1 cellular context compared by ENCODE assay signal in the genomic region with DNA sequence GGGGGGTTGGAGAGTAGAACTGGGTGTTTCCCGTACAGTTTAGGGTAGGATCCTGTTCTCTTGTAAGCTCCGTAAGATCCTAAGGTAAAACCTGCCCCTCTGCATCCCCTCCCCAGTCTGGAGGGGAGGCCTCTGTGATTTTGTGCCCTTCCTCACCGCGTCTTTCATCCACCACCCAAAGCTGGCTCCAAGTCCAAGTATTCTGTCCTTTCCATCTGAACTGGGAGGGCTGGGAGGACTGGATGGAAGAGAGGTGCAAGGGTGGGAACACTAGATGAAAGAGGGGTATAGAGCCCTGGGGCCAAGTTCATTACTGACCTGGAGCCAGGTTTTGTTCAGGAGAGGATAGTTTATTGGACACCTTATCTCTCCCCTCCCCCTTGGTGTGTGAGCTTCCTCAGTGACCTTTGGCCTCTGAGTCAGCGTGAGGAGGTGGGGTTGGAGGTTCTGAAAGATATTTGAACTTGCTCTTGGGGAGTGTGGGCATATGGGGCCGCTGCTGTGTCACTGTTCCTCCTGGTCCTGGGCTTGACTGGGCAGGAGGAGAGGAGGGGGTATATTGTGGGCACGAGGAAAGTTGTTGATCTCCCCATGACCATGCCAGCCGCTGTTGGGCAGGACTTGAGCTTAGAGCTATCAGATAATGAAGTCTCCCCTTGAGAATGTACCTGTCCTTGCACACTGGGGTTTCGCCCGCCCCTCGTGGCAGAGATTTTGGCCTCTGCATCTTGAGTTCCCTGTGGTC.
A peak's percentile ranks its signal among the peaks of the same experiment; 100 is the strongest.
TF ChIP-seq lines count a peak whose summit lies in the region.

No MANE protein-coding gene starts in this region.

TF ChIP-seq in HepG2, 621 proteins besides CTCF, POLR2A, EP300 and RAD21 (continued from another document and continues in another):
- TF ChIP-seq, protein P1, sequence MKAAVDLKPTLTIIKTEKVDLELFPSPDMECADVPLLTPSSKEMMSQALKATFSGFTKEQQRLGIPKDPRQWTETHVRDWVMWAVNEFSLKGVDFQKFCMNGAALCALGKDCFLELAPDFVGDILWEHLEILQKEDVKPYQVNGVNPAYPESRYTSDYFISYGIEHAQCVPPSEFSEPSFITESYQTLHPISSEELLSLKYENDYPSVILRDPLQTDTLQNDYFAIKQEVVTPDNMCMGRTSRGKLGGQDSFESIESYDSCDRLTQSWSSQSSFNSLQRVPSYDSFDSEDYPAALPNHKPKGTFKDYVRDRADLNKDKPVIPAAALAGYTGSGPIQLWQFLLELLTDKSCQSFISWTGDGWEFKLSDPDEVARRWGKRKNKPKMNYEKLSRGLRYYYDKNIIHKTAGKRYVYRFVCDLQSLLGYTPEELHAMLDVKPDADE (CRISPR knock-in tag; IDR thresholded peaks at IDR 0.05), result no peak; the same call in 1 of the 2 replicates
- TF ChIP-seq, protein P2, sequence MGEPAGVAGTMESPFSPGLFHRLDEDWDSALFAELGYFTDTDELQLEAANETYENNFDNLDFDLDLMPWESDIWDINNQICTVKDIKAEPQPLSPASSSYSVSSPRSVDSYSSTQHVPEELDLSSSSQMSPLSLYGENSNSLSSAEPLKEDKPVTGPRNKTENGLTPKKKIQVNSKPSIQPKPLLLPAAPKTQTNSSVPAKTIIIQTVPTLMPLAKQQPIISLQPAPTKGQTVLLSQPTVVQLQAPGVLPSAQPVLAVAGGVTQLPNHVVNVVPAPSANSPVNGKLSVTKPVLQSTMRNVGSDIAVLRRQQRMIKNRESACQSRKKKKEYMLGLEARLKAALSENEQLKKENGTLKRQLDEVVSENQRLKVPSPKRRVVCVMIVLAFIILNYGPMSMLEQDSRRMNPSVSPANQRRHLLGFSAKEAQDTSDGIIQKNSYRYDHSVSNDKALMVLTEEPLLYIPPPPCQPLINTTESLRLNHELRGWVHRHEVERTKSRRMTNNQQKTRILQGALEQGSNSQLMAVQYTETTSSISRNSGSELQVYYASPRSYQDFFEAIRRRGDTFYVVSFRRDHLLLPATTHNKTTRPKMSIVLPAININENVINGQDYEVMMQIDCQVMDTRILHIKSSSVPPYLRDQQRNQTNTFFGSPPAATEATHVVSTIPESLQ (CRISPR knock-in tag; conservative IDR thresholded peaks at IDR 0.05), result no peak
- TF ChIP-seq ZNF605 (CRISPR knock-in tag; IDR thresholded peaks at IDR 0.05), result peak; percentile 51
- TF ChIP-seq, protein P3, sequence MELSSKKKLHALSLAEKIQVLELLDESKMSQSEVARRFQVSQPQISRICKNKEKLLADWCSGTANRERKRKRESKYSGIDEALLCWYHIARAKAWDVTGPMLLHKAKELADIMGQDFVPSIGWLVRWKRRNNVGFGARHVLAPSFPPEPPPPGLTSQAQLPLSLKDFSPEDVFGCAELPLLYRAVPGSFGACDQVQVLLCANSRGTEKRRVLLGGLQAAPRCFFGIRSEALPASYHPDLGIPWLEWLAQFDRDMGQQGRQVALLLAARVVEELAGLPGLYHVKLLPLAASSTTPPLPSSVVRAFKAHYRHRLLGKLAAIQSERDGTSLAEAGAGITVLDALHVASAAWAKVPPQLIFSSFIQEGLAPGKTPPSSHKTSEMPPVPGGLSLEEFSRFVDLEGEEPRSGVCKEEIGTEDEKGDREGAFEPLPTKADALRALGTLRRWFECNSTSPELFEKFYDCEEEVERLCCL (CRISPR knock-in tag; IDR thresholded peaks at IDR 0.05; ENCODE audit: borderline replicate concordance), result 0 out of 2 replicates have a peak, but pooled peaks have one; percentile 36
- peak; percentile 85; the same call in 1 of the 2 replicates for TF ChIP-seq KAT7 (CRISPR knock-in tag; IDR thresholded peaks at IDR 0.05; ENCODE audit: borderline replicate concordance)
- TF ChIP-seq, protein P4, sequence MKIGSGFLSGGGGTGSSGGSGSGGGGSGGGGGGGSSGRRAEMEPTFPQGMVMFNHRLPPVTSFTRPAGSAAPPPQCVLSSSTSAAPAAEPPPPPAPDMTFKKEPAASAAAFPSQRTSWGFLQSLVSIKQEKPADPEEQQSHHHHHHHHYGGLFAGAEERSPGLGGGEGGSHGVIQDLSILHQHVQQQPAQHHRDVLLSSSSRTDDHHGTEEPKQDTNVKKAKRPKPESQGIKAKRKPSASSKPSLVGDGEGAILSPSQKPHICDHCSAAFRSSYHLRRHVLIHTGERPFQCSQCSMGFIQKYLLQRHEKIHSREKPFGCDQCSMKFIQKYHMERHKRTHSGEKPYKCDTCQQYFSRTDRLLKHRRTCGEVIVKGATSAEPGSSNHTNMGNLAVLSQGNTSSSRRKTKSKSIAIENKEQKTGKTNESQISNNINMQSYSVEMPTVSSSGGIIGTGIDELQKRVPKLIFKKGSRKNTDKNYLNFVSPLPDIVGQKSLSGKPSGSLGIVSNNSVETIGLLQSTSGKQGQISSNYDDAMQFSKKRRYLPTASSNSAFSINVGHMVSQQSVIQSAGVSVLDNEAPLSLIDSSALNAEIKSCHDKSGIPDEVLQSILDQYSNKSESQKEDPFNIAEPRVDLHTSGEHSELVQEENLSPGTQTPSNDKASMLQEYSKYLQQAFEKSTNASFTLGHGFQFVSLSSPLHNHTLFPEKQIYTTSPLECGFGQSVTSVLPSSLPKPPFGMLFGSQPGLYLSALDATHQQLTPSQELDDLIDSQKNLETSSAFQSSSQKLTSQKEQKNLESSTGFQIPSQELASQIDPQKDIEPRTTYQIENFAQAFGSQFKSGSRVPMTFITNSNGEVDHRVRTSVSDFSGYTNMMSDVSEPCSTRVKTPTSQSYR (CRISPR knock-in tag; IDR thresholded peaks at IDR 0.05; ENCODE audit: borderline replicate concordance), result peak; percentile 100
- TF ChIP-seq, protein P5, sequence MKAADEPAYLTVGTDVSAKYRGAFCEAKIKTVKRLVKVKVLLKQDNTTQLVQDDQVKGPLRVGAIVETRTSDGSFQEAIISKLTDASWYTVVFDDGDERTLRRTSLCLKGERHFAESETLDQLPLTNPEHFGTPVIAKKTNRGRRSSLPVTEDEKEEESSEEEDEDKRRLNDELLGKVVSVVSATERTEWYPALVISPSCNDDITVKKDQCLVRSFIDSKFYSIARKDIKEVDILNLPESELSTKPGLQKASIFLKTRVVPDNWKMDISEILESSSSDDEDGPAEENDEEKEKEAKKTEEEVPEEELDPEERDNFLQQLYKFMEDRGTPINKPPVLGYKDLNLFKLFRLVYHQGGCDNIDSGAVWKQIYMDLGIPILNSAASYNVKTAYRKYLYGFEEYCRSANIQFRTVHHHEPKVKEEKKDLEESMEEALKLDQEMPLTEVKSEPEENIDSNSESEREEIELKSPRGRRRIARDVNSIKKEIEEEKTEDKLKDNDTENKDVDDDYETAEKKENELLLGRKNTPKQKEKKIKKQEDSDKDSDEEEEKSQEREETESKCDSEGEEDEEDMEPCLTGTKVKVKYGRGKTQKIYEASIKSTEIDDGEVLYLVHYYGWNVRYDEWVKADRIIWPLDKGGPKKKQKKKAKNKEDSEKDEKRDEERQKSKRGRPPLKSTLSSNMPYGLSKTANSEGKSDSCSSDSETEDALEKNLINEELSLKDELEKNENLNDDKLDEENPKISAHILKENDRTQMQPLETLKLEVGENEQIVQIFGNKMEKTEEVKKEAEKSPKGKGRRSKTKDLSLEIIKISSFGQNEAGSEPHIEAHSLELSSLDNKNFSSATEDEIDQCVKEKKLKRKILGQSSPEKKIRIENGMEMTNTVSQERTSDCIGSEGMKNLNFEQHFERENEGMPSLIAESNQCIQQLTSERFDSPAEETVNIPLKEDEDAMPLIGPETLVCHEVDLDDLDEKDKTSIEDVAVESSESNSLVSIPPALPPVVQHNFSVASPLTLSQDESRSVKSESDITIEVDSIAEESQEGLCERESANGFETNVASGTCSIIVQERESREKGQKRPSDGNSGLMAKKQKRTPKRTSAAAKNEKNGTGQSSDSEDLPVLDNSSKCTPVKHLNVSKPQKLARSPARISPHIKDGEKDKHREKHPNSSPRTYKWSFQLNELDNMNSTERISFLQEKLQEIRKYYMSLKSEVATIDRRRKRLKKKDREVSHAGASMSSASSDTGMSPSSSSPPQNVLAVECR (CRISPR knock-in tag; IDR thresholded peaks at IDR 0.05; ENCODE audit: borderline replicate concordance), result peak; percentile 85
- TF ChIP-seq, protein P6, sequence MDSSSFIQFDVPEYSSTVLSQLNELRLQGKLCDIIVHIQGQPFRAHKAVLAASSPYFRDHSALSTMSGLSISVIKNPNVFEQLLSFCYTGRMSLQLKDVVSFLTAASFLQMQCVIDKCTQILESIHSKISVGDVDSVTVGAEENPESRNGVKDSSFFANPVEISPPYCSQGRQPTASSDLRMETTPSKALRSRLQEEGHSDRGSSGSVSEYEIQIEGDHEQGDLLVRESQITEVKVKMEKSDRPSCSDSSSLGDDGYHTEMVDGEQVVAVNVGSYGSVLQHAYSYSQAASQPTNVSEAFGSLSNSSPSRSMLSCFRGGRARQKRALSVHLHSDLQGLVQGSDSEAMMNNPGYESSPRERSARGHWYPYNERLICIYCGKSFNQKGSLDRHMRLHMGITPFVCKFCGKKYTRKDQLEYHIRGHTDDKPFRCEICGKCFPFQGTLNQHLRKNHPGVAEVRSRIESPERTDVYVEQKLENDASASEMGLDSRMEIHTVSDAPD (CRISPR knock-in tag; IDR thresholded peaks at IDR 0.05), result 0 out of 2 replicates have a peak, but pooled peaks have one; percentile 22
- TF ChIP-seq, protein P7, sequence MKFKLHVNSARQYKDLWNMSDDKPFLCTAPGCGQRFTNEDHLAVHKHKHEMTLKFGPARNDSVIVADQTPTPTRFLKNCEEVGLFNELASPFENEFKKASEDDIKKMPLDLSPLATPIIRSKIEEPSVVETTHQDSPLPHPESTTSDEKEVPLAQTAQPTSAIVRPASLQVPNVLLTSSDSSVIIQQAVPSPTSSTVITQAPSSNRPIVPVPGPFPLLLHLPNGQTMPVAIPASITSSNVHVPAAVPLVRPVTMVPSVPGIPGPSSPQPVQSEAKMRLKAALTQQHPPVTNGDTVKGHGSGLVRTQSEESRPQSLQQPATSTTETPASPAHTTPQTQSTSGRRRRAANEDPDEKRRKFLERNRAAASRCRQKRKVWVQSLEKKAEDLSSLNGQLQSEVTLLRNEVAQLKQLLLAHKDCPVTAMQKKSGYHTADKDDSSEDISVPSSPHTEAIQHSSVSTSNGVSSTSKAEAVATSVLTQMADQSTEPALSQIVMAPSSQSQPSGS (CRISPR knock-in tag; IDR thresholded peaks at IDR 0.05), result peak; percentile 71; the same call in 1 of the 2 replicates
- TF ChIP-seq, protein P8, sequence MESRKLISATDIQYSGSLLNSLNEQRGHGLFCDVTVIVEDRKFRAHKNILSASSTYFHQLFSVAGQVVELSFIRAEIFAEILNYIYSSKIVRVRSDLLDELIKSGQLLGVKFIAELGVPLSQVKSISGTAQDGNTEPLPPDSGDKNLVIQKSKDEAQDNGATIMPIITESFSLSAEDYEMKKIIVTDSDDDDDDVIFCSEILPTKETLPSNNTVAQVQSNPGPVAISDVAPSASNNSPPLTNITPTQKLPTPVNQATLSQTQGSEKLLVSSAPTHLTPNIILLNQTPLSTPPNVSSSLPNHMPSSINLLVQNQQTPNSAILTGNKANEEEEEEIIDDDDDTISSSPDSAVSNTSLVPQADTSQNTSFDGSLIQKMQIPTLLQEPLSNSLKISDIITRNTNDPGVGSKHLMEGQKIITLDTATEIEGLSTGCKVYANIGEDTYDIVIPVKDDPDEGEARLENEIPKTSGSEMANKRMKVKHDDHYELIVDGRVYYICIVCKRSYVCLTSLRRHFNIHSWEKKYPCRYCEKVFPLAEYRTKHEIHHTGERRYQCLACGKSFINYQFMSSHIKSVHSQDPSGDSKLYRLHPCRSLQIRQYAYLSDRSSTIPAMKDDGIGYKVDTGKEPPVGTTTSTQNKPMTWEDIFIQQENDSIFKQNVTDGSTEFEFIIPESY (CRISPR knock-in tag; IDR thresholded peaks at IDR 0.05), result peak; percentile 53; the same call in 1 of the 2 replicates
- no peak for TF ChIP-seq ZNF761 (CRISPR knock-in tag; conservative IDR thresholded peaks at IDR 0.05)
- peak; percentile 96 for TF ChIP-seq RARA (CRISPR knock-in tag; IDR thresholded peaks at IDR 0.05)
- TF ChIP-seq AKAP8 (CRISPR knock-in tag; IDR thresholded peaks at IDR 0.05), result peak; percentile 81
- TF ChIP-seq ZNF367 (CRISPR knock-in tag; IDR thresholded peaks at IDR 0.05; ENCODE audit: borderline replicate concordance), result no peak
- TF ChIP-seq SMAD9 (CRISPR knock-in tag; IDR thresholded peaks at IDR 0.05), result no peak
- TF ChIP-seq, protein P9, sequence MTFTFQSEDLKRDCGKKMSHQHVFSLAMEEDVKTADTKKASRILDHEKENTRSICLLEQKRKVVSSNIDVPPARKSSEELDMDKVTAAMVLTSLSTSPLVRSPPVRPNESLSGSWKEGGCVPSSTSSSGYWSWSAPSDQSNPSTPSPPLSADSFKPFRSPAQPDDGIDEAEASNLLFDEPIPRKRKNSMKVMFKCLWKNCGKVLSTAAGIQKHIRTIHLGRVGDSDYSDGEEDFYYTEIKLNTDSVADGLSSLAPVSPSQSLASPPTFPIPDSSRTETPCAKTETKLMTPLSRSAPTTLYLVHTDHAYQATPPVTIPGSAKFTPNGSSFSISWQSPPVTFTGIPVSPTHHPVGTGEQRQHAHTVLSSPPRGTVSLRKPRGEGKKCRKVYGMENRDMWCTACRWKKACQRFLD (CRISPR knock-in tag; IDR thresholded peaks at IDR 0.05; ENCODE audit: borderline replicate concordance), result peak; percentile 80; the same call in 1 of the 2 replicates
- no peak for TF ChIP-seq ZFP41 (CRISPR knock-in tag; IDR thresholded peaks at IDR 0.05; ENCODE audit: borderline replicate concordance)
- TF ChIP-seq ZNF264 (CRISPR knock-in tag; IDR thresholded peaks at IDR 0.05), result peak; percentile 80; the same call in 1 of the 2 replicates
- peak; percentile 62 for TF ChIP-seq STAG1 (CRISPR knock-in tag; IDR thresholded peaks at IDR 0.05)
- TF ChIP-seq, protein P10, sequence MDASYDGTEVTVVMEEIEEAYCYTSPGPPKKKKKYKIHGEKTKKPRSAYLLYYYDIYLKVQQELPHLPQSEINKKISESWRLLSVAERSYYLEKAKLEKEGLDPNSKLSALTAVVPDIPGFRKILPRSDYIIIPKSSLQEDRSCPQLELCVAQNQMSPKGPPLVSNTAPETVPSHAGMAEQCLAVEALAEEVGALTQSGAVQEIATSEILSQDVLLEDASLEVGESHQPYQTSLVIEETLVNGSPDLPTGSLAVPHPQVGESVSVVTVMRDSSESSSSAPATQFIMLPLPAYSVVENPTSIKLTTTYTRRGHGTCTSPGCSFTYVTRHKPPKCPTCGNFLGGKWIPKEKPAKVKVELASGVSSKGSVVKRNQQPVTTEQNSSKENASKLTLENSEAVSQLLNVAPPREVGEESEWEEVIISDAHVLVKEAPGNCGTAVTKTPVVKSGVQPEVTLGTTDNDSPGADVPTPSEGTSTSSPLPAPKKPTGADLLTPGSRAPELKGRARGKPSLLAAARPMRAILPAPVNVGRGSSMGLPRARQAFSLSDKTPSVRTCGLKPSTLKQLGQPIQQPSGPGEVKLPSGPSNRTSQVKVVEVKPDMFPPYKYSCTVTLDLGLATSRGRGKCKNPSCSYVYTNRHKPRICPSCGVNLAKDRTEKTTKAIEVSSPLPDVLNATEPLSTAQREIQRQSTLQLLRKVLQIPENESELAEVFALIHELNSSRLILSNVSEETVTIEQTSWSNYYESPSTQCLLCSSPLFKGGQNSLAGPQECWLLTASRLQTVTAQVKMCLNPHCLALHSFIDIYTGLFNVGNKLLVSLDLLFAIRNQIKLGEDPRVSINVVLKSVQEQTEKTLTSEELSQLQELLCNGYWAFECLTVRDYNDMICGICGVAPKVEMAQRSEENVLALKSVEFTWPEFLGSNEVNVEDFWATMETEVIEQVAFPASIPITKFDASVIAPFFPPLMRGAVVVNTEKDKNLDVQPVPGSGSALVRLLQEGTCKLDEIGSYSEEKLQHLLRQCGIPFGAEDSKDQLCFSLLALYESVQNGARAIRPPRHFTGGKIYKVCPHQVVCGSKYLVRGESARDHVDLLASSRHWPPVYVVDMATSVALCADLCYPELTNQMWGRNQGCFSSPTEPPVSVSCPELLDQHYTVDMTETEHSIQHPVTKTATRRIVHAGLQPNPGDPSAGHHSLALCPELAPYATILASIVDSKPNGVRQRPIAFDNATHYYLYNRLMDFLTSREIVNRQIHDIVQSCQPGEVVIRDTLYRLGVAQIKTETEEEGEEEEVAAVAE (CRISPR knock-in tag; IDR thresholded peaks at IDR 0.05; ENCODE audit: borderline replicate concordance), result peak; percentile 76; the same call in 1 of the 2 replicates
